Comparison of ENCODE assay signal across 10 cellular contexts in genomic region chr10:12500406-12501303, GRCh38.
A peak's percentile ranks its signal among the peaks of the same experiment; 100 is the strongest.
DNase-seq lines count a peak whose midpoint lies in the region; ATAC-seq lines count a peak whose summit lies in the region.
"Had no signal": no experiment of that assay in that cellular context is flagged by ENCODE, and none has a peak within 500 bp of the region (broad histone marks: within the 10 kb centered on the region; RNA-seq: fewer than 3 reads in every experiment).

No MANE protein-coding gene starts in this region.

- no peak overlapping the region for H3K4me3 Mint-ChIP-seq in effector memory CD8-positive, alpha-beta T cell

- peak overlapping the region; percentile 76 to 77 for H3K27ac Mint-ChIP-seq in effector memory CD8-positive, alpha-beta T cell

- no peaks in the 10 kb centered on the region for H3K27me3 Mint-ChIP-seq in effector memory CD8-positive, alpha-beta T cell

- H3K4me1 Mint-ChIP-seq in effector memory CD8-positive, alpha-beta T cell (ENCODE audit: low read depth in 2 of 2): peaks cover 43 to 48% of the 10 kb centered on the region in 2 donors

- intact Hi-C loops in Right ventricle myocardium superior (cut with DNase I) (no loop called here), cardiac septum (cut with DNase I) (no loop called here)

- peaks cover 3% of the 10 kb centered on the region for H3K36me3 Mint-ChIP-seq in effector memory CD8-positive, alpha-beta T cell (ENCODE audit: insufficient read depth)

- no peaks in the 10 kb centered on the region for H3K9me3 Mint-ChIP-seq in effector memory CD8-positive, alpha-beta T cell

- DNase-seq in Right ventricle myocardium superior: no peak
- no peak for DNase-seq in cardiac septum (ENCODE audit: low spot score)
- DNase-seq in NCI-H82 (lab: John Stamatoyannopoulos, UW): peak; percentile 90
- no peak for DNase-seq in effector memory CD8-positive, alpha-beta T cell
- DNase-seq in ureter (ENCODE audit: low spot score): peak; percentile 36
- DNase-seq: cortex of kidney; stimulated activated CD4-positive, alpha-beta T cell treated with anti-CD3 and anti-CD28 coated beads, Interleukin-4, amount 100 ng/mL, for 4 hours had no signal

- peak; percentile 23 for ATAC-seq in Right ventricle myocardium superior (ENCODE audit: poor library complexity)
- no peak for ATAC-seq in effector memory CD8-positive, alpha-beta T cell (replicated peaks)
- no peak for ATAC-seq in HG03039 (IDR thresholded peaks at IDR 0.05; ENCODE audit: unreplicated experiment)
- ATAC-seq in HG03342 (IDR thresholded peaks at IDR 0.05; ENCODE audit: unreplicated experiment): no peak
- no peak for ATAC-seq in GM18909 (IDR thresholded peaks at IDR 0.05; ENCODE audit: poor library complexity, unreplicated experiment)

Comparison
In these comparisons a context has a peak if more than half of its experiments do, and no peak if none do; other contexts are left out.
1. DNase-seq: peak in NCI-H82 (single experiment) and ureter (single experiment); none in Right ventricle myocardium superior (single experiment), cardiac septum (single experiment) and effector memory CD8-positive, alpha-beta T cell (0 of 3).